Comparison of ENCODE assay signal across 1 cellular context in genomic region chr10:6348091-6348862, GRCh38.
A peak's percentile ranks its signal among the peaks of the same experiment; 100 is the strongest.
TF ChIP-seq lines count a peak whose summit lies in the region.

No MANE protein-coding gene starts in this region.

TF ChIP-seq in GM12878, 131 proteins besides CTCF, POLR2A, EP300 and RAD21 (continued from another document):
- TF ChIP-seq IRF3 (IDR thresholded peaks at IDR 0.05) (no peak), CREB1 (IDR thresholded peaks at IDR 0.05; ENCODE audit: low read depth) (peak; percentile 68; the same call in 1 of the 2 replicates)
